ENCODE assay signal across 12 cellular contexts in genomic region chr4:99395595-99396364, GRCh38.
DNase-seq lines count a peak whose midpoint lies in the region; ATAC-seq and TF ChIP-seq lines count a peak whose summit lies in the region.
"Had no signal": no experiment of that assay in that cellular context is flagged by ENCODE, and none has a peak within 500 bp of the region (broad histone marks: within the 10 kb centered on the region; RNA-seq: fewer than 3 reads in every experiment).

No MANE protein-coding gene starts in this region.

- no peak overlapping the region for H3K4me3 ChIP-seq in astrocyte of the cerebellum (ENCODE audit: low read depth, low read length)
- no peak overlapping the region for H3K4me3 ChIP-seq in tibial artery

- H3K4me1 ChIP-seq in tibial artery = peaks cover 0 to 48% (median 11%) of the 10 kb centered on the region in 4 donors

- H3K27me3 ChIP-seq in tibial artery = no peaks in the 10 kb centered on the region

- in situ Hi-C loops in astrocyte of the cerebellum (cut with HindIII; ENCODE audit: low sequenced_read_pairs) = no loop called here

- peak; percentile 2 for DNase-seq in HCEC 1CT
- peak; percentile 49 for DNase-seq in astrocyte of the cerebellum (ENCODE audit: low read depth)
- peak; percentile 83 for DNase-seq in kidney tubule cell (ENCODE audit: low spot score)
- no peak for DNase-seq in tibial artery
- DNase-seq in middle frontal gyrus (ENCODE audit: extremely low spot score, low spot score) = no peak
- no peak for DNase-seq in NCI-H1436 (lab: John Stamatoyannopoulos, UW)
- DNase-seq: activated naive CD8-positive, alpha-beta T cell treated with anti-CD3 and anti-CD28 coated beads, Interleukin-2, amount 10 ng/mL, durations not matched to agents 7 days and 5 days; DMS53; NCI-H1417; NK-92 treated with Interleukin-12 subunit alpha and Interleukin-12 subunit beta, amount 100 ng/mL, for 24 hours had no signal

- no peak for ATAC-seq in GM21529 (IDR thresholded peaks at IDR 0.05; ENCODE audit: unreplicated experiment)
- ATAC-seq: natural killer cell treated with Interleukin-12 subunit alpha and Interleukin-12 subunit beta and Interleukin-15 and Interleukin-18, amount 100 ng/mL, for 72 hours had no signal

- peak overlapping the region; percentile 85 to 93 for H3K27ac ChIP-seq in tibial artery

- TF ChIP-seq CTCF in astrocyte of the cerebellum (IDR thresholded peaks at IDR 0.05; ENCODE audit: low read depth, low read length, missing control alignments) (no peak), tibial artery (IDR thresholded peaks at IDR 0.05) (no peak)

- peaks cover 0 to 10% (median 0%) of the 10 kb centered on the region in 3 donors for H3K9me3 ChIP-seq in tibial artery

- intact Hi-C loops in tibial artery (cut with DNase I; ENCODE audit: low total_unique reads) = no loop called here

- H3K36me3 ChIP-seq in tibial artery = no peaks in the 10 kb centered on the region

Comparison
In these comparisons a context has a peak if more than half of its experiments do, and no peak if none do; other contexts are left out.
1. DNase-seq: peak in HCEC 1CT (single experiment), astrocyte of the cerebellum (single experiment) and kidney tubule cell (single experiment); none in tibial artery (0 of 2), middle frontal gyrus (single experiment) and NCI-H1436 (single experiment).